Comparison of ENCODE assay signal across 22 cellular contexts in genomic region chr3:50417637-50418033, GRCh38. TPM values are rescaled to one million over a fixed set of nuclear protein-coding genes. Genes with fewer than 3 reads are reported as not detected.
DNase-seq lines count a peak whose midpoint lies in the region; ATAC-seq, FAIRE-seq and TF ChIP-seq lines count a peak whose summit lies in the region.
"Had no signal": no experiment of that assay in that cellular context is flagged by ENCODE, and none has a peak within 500 bp of the region (broad histone marks: within the 10 kb centered on the region; RNA-seq: fewer than 3 reads in every experiment).

No MANE protein-coding gene starts in this region.

- no peak overlapping the region for H3K4me3 ChIP-seq in CD8-positive, alpha-beta memory T cell (ENCODE audit: low read length)
- H3K4me3 ChIP-seq in adrenal gland = no peak overlapping the region
- H3K4me3 ChIP-seq: A549, Peyer's patch, SJCRH30 had no signal

- H3K27ac ChIP-seq in CD8-positive, alpha-beta memory T cell (ENCODE audit: low read depth, low read length) = no peak overlapping the region
- no peak overlapping the region for H3K27ac ChIP-seq in adrenal gland
- H3K27ac ChIP-seq: A549, HL-60, KMS-11, Peyer's patch, SJCRH30 had no signal

- DNase-seq in A172 (ENCODE audit: low spot score) = peak; percentile 32
- DNase-seq in HTR-8/SVneo (ENCODE audit: insufficient read length, low spot score) = no peak
- no peak for DNase-seq in central memory CD8-positive, alpha-beta T cell (ENCODE audit: low spot score in 2 of 2)
- DNase-seq in kidney tubule cell (ENCODE audit: low spot score) = peak; percentile 15
- DNase-seq in CD8-positive, alpha-beta memory T cell = no peak
- DNase-seq in adrenal gland = no peak
- no peak for DNase-seq in AML-193 (lab: John Stamatoyannopoulos, UW)
- DNase-seq: Caco-2; CD4-positive, CD25-positive, alpha-beta regulatory T cell; DMS 273 treated with DMSO at 0.1 percent for 48 hours; DMS79 treated with DMSO at 0.1 percent for 48 hours; NCI-H1930; NCI-H226; NCI-H510A treated with DMSO at 0.1 percent for 48 hours; NCI-H82; Peyer's patch; SJCRH30; T-cell had no signal

- POLR2A ChIA-PET in CD8-positive, alpha-beta memory T cell (lab: Charles Lee) = no interaction called here

- H3K27me3 ChIP-seq in CD8-positive, alpha-beta memory T cell (ENCODE audit: insufficient read depth, low read length, poor library complexity, severe bottlenecking) = no peaks in the 10 kb centered on the region
- H3K27me3 ChIP-seq in adrenal gland = no peaks in the 10 kb centered on the region
- H3K27me3 ChIP-seq: Peyer's patch had no signal

- FAIRE-seq in HTR-8/SVneo (lab: Jason Lieb, UNC) = peak; percentile 44
- FAIRE-seq: A549, H54 had no signal

- peaks cover 1% of the 10 kb centered on the region for H3K36me3 Mint-ChIP-seq in central memory CD8-positive, alpha-beta T cell (ENCODE audit: insufficient read depth)
- no peaks in the 10 kb centered on the region for H3K36me3 Mint-ChIP-seq in CD8-positive, alpha-beta memory T cell
- H3K36me3 Mint-ChIP-seq: CD4-positive, CD25-positive, alpha-beta regulatory T cell; T-cell had no signal

- H3K4me3 Mint-ChIP-seq in central memory CD8-positive, alpha-beta T cell = no peak overlapping the region
- H3K4me3 Mint-ChIP-seq in CD8-positive, alpha-beta memory T cell = no peak overlapping the region
- H3K4me3 Mint-ChIP-seq: CD4-positive, CD25-positive, alpha-beta regulatory T cell; T-cell had no signal

- 65 to 78% (median 73%) methylated on average over 4 of the region's 4 CpGs for WGBS in adrenal gland, 4 donors

- H3K4me1 Mint-ChIP-seq in central memory CD8-positive, alpha-beta T cell = peaks cover 34% of the 10 kb centered on the region
- H3K4me1 Mint-ChIP-seq in CD8-positive, alpha-beta memory T cell = peaks cover 9 to 17% (median 15%) of the 10 kb centered on the region in 3 donors

- no peaks in the 10 kb centered on the region for H3K36me3 ChIP-seq in CD8-positive, alpha-beta memory T cell (ENCODE audit: insufficient read depth, low read length)
- H3K36me3 ChIP-seq in adrenal gland (replicated peaks in 1 of 2) = no peaks in the 10 kb centered on the region
- H3K36me3 ChIP-seq: Peyer's patch, SJCRH30 had no signal

- no peak for TF ChIP-seq CTCF in adrenal gland (IDR thresholded peaks at IDR 0.05)

- intact Hi-C loops in adrenal gland (cut with DNase I) = no loop called here

- TF ChIP-seq POLR2A in adrenal gland (IDR thresholded peaks at IDR 0.05) = no peak

- CTCF ChIA-PET in CD8-positive, alpha-beta memory T cell (lab: Charles Lee) = no interaction called here

- no peaks in the 10 kb centered on the region for H3K9me3 ChIP-seq in CD8-positive, alpha-beta memory T cell (ENCODE audit: low read length)
- no peaks in the 10 kb centered on the region for H3K9me3 ChIP-seq in adrenal gland (replicated peaks in 1 of 3)
- H3K9me3 ChIP-seq: A549, Caco-2, Peyer's patch, SJCRH30 had no signal

- no peak for ATAC-seq in central memory CD8-positive, alpha-beta T cell (replicated peaks; ENCODE audit: extremely low read depth, poor library complexity, severe bottlenecking)
- ATAC-seq: A549, T-cell had no signal

- no peaks in the 10 kb centered on the region for H3K9me3 Mint-ChIP-seq in central memory CD8-positive, alpha-beta T cell
- H3K9me3 Mint-ChIP-seq in CD8-positive, alpha-beta memory T cell = no peaks in the 10 kb centered on the region
- H3K9me3 Mint-ChIP-seq: CD4-positive, CD25-positive, alpha-beta regulatory T cell; T-cell had no signal

- no peaks in the 10 kb centered on the region for H3K4me1 ChIP-seq in CD8-positive, alpha-beta memory T cell (ENCODE audit: insufficient read depth, low read length)
- no peaks in the 10 kb centered on the region for H3K4me1 ChIP-seq in adrenal gland (replicated peaks in 1 of 2)
- H3K4me1 ChIP-seq: A549, Caco-2, Peyer's patch, SJCRH30 had no signal

- peak overlapping the region; percentile 8 for H3K27ac Mint-ChIP-seq in central memory CD8-positive, alpha-beta T cell (ENCODE audit: low read depth)
- H3K27ac Mint-ChIP-seq in CD8-positive, alpha-beta memory T cell = peak overlapping the region in 3 of 8 donors; percentile 3 to 81 (median 43)
- H3K27ac Mint-ChIP-seq: CD4-positive, CD25-positive, alpha-beta regulatory T cell; T-cell had no signal

- H3K27me3 Mint-ChIP-seq in central memory CD8-positive, alpha-beta T cell = no peaks in the 10 kb centered on the region
- peaks cover 0 to 3% of the 10 kb centered on the region in 2 donors for H3K27me3 Mint-ChIP-seq in CD8-positive, alpha-beta memory T cell
- H3K27me3 Mint-ChIP-seq: CD4-positive, CD25-positive, alpha-beta regulatory T cell; T-cell had no signal

RNA-seq across cellular contexts. Expression of gene TMEM115, which starts 58.3 kb away (rescaled TPM):
- 57.3 and 58.9 TPM in 2 replicates for total RNA-seq in A172 (2014; rRNA removed; shearing (Covaris generic))
- 10 to 100 TPM; 30.5 to 33.2 TPM for total RNA-seq in CD8-positive, alpha-beta memory T cell
- 47.2 TPM for polyA plus RNA-seq in CD8-positive, alpha-beta memory T cell
- 10 to 100 TPM; 48.9 to 88.5 (median 61.8) TPM for total RNA-seq in adrenal gland
- polyA plus RNA-seq in adrenal gland = 10 to 100 TPM; 23.6 to 36.6 (median 34.5) TPM

Comparison
In these comparisons a context has a peak if more than half of its experiments do, and no peak if none do; other contexts are left out.
1. DNase-seq: peak in A172 (single experiment) and kidney tubule cell (single experiment); none in HTR-8/SVneo (single experiment), central memory CD8-positive, alpha-beta T cell (0 of 2), CD8-positive, alpha-beta memory T cell (0 of 5), adrenal gland (0 of 7) and AML-193 (0 of 2).